ENCODE assay signal across 32 cellular contexts in genomic region chr11:4769838-4770237, GRCh38. TPM values are rescaled to one million over a fixed set of nuclear protein-coding genes. Genes with fewer than 3 reads are reported as not detected.
"Had no signal": no experiment of that assay in that cellular context is flagged by ENCODE, and none has a peak within 500 bp of the region (broad histone marks: within the 10 kb centered on the region; RNA-seq: fewer than 3 reads in every experiment).

OR51F1 (minus strand) TSS chr11:4769938; CDS start chr11:4769938, 0 bp downstream.

- H3K36me3 ChIP-seq: stomach, suprapubic skin, thoracic aorta, thyroid gland, tibial artery, tibial nerve, transverse colon, upper lobe of left lung, upper lobe of right lung, uterus, vagina had no signal

- H3K4me1 ChIP-seq: stomach, suprapubic skin, testis, thyroid gland, tibial artery, tibial nerve, transverse colon, upper lobe of left lung, upper lobe of right lung, uterus, vagina had no signal

- H3K27ac ChIP-seq: stomach, suprapubic skin, testis, thoracic aorta, thyroid gland, tibial artery, tibial nerve, transverse colon, upper lobe of left lung, upper lobe of right lung, uterus, vagina had no signal

- ATAC-seq: stimulated activated effector memory CD8-positive, alpha-beta T cell treated with anti-CD3 and anti-CD28 coated beads, Interleukin-12 subunit alpha, Interleukin-12 subunit beta, amount 100 ng/mL, for 72 hours; stimulated activated memory B cell treated with anti-CD40 and anti-IgM and Interleukin-4, amounts not matched to agents 10 μg/mL and 1 μg/mL and 100 μg/mL, for 72 hours; stimulated activated naive B cell treated with anti-CD40 and anti-IgM and Interleukin-4, amounts not matched to agents 10 μg/mL and 1 μg/mL and 100 μg/mL, for 72 hours; stimulated activated naive CD8-positive, alpha-beta T cell treated with anti-CD3 and anti-CD28 coated beads, Interleukin-15, amount 100 ng/mL, for 72 hours; stimulated activated naive CD8-positive, alpha-beta T cell treated with anti-CD3 and anti-CD28 coated beads, Interleukin-15, Interleukin-2, amounts not matched to agents 100 U/mL and 50 U/mL, for 24 hours; upper lobe of right lung had no signal

- FAIRE-seq: urothelium cell line had no signal

- DNase-seq: stimulated activated CD4-positive, alpha-beta T cell treated with anti-CD3 and anti-CD28 coated beads, Interleukin-2, amount 100 ng/mL, for 48 hours; stimulated activated CD4-positive, alpha-beta T cell treated with anti-CD3 and anti-CD28 coated beads, Interleukin-4, amount 100 ng/mL, for 1 hour; stimulated activated CD4-positive, alpha-beta T cell treated with anti-CD3 and anti-CD28 coated beads, Interleukin-4, amount 100 ng/mL, for 24 hours; stimulated activated CD4-positive, alpha-beta T cell treated with anti-CD3 and anti-CD28 coated beads, Interleukin-4, amount 100 ng/mL, for 4 hours; stimulated activated CD8-positive, alpha-beta memory T cell treated with anti-CD3 and anti-CD28 coated beads, Interleukin-4, amount 100 ng/mL, for 48 hours; stimulated activated naive B cell treated with anti-CD40 and anti-IgM and Interleukin-4, amounts not matched to agents 10 μg/mL and 1 μg/mL and 100 μg/mL, for 72 hours; stimulated activated naive CD4-positive, alpha-beta T cell; stimulated activated naive CD4-positive, alpha-beta T cell treated with Interleukin-2 at 50 U/mL for 16 hours; stimulated activated naive CD8-positive, alpha-beta T cell treated with anti-CD3 and anti-CD28 coated beads, Interleukin-15, amount 100 ng/mL, for 72 hours; stimulated activated naive CD8-positive, alpha-beta T cell treated with anti-CD3 and anti-CD28 coated beads, Interleukin-15, Interleukin-2, amounts not matched to agents 100 U/mL and 50 U/mL, for 24 hours; stomach; substantia nigra; testis; thyroid gland; tibial artery; transverse colon; trophoblast cell; upper lobe of left lung; upper lobe of right lung; uterus had no signal

- H3K4me3 ChIP-seq: stomach, suprapubic skin, testis, thoracic aorta, thyroid gland, tibial artery, tibial nerve, transverse colon, upper lobe of left lung, upper lobe of right lung, uterus, vagina had no signal

- H3K9me3 ChIP-seq: stomach, suprapubic skin, testis, thoracic aorta, thyroid gland, tibial artery, tibial nerve, transverse colon, upper lobe of left lung, upper lobe of right lung, uterus, vagina had no signal

- H3K27me3 ChIP-seq: stomach, suprapubic skin, testis, thyroid gland, tibial artery, tibial nerve, transverse colon, upper lobe of left lung, upper lobe of right lung, uterus, vagina had no signal

RNA-seq across cellular contexts. Expression of gene OR51F1, which starts in this region (rescaled TPM):
- total RNA-seq: stomach, subcutaneous adipose tissue, suprapubic skin, temporal lobe, testis, thoracic aorta, thyroid gland, tibial nerve, transverse colon, upper lobe of left lung, upper lobe of right lung, ureter, urinary bladder, uterus, vagina had no signal
- polyA plus RNA-seq: stomach, thymus, urinary bladder had no signal
